In genomic region chr3:58217209-58217811, GRCh38 we compare ENCODE assay signal across 1 cellular context.
TF ChIP-seq lines count a peak whose summit lies in the region.

No MANE protein-coding gene starts in this region.

TF ChIP-seq in GM12878, 131 proteins besides CTCF, POLR2A, EP300 and RAD21 (continued from another document and continues in another):
- TF ChIP-seq NR2F1 (conservative IDR thresholded peaks at IDR 0.05) (peak; percentile 83), BACH1 (IDR thresholded peaks at IDR 0.05; ENCODE audit: borderline replicate concordance) (no peak), BMI1 (IDR thresholded peaks at IDR 0.05; ENCODE audit: borderline replicate concordance) (no peak), SIN3A (IDR thresholded peaks at IDR 0.05; ENCODE audit: low read depth, low read length) (no peak), NFIC (IDR thresholded peaks at IDR 0.05; ENCODE audit: low read depth, low read length) (no peak), SKIL (IDR thresholded peaks at IDR 0.05; ENCODE audit: low read depth, poor library complexity, severe bottlenecking) (no peak), CBFB (IDR thresholded peaks at IDR 0.05; ENCODE audit: low read depth) (no peak), STAT3 (IDR thresholded peaks at IDR 0.05; ENCODE audit: low read depth, low read length) (no peak), TBL1XR1 (IDR thresholded peaks at IDR 0.05; ENCODE audit: low read depth, low read length) (no peak), ZNF207 (IDR thresholded peaks at IDR 0.05; ENCODE audit: borderline replicate concordance) (no peak), STAT1 (conservative IDR thresholded peaks at IDR 0.05) (no peak), SMAD1 (IDR thresholded peaks at IDR 0.05; ENCODE audit: low read depth, partially characterized antibody) (no peak), TAF1 (IDR thresholded peaks at IDR 0.05; ENCODE audit: borderline replicate concordance, low read depth, low read length) (no peak), IRF3 (IDR thresholded peaks at IDR 0.05) (no peak), ZSCAN29 (IDR thresholded peaks at IDR 0.05) (no peak), ZNF592 (IDR thresholded peaks at IDR 0.05) (no peak), ZBTB40 (IDR thresholded peaks at IDR 0.05; ENCODE audit: borderline replicate concordance) (no peak), RB1 (IDR thresholded peaks at IDR 0.05; ENCODE audit: borderline replicate concordance) (peak; percentile 42; the same call in 1 of the 2 replicates), JUNB (IDR thresholded peaks at IDR 0.05) (no peak), SPI1 (IDR thresholded peaks at IDR 0.05; ENCODE audit: borderline replicate concordance, insufficient read depth, low read depth, low read length) (no peak), MTA2 (IDR thresholded peaks at IDR 0.05; ENCODE audit: low read depth) (peak; percentile 69; the same call in 1 of the 2 replicates), LARP7 (IDR thresholded peaks at IDR 0.05) (0 out of 2 replicates have a peak, but pooled peaks have one; percentile 18), MXI1 (IDR thresholded peaks at IDR 0.05; ENCODE audit: low read depth, low read length) (no peak), ZBED1 (IDR thresholded peaks at IDR 0.05; ENCODE audit: borderline replicate concordance) (no peak), FOXM1 (IDR thresholded peaks at IDR 0.05; ENCODE audit: low read depth, low read length) (no peak), ETV6 (conservative IDR thresholded peaks at IDR 0.05 in 1 of 2, IDR thresholded peaks at IDR 0.05 in 1 of 2; ENCODE audit: borderline replicate concordance in 1 of 2, low read depth in 1 of 2) (0 out of 4 replicates have a peak, but pooled peaks of 1 of the 2 experiments have one; percentile 8), IKZF2 (IDR thresholded peaks at IDR 0.05) (peak; percentile 45 to 67; a peak in 3 of 4 replicates), MTA3 (IDR thresholded peaks at IDR 0.05; ENCODE audit: borderline replicate concordance, low read length) (no peak), BCL3 (IDR thresholded peaks at IDR 0.05; ENCODE audit: borderline replicate concordance, insufficient read depth, low read depth, low read length, poor library complexity, severe bottlenecking) (no peak), PBX3 (IDR thresholded peaks at IDR 0.05; ENCODE audit: insufficient replicate concordance, low read depth, low read length) (no peak), PAX8 (IDR thresholded peaks at IDR 0.05) (no peak), ZNF24 (IDR thresholded peaks at IDR 0.05) (no peak), CEBPZ (IDR thresholded peaks at IDR 0.05; ENCODE audit: low read depth, low read length) (no peak), EED (IDR thresholded peaks at IDR 0.05; ENCODE audit: low read depth) (no peak), SUZ12 (IDR thresholded peaks at IDR 0.05; ENCODE audit: unreplicated experiment) (no peak), ATF2 (IDR thresholded peaks at IDR 0.05; ENCODE audit: low read length) (no peak), HDGF (IDR thresholded peaks at IDR 0.05) (peak; percentile 68), FOXK2 (IDR thresholded peaks at IDR 0.05) (no peak), NFYA (IDR thresholded peaks at IDR 0.05; ENCODE audit: borderline replicate concordance, low read depth, low read length) (no peak)
